Comparison of ENCODE assay signal across 11 cellular contexts in genomic region chr6:154474636-154475428, GRCh38. TPM values are rescaled to one million over a fixed set of nuclear protein-coding genes. Genes with fewer than 3 reads are reported as not detected.
DNase-seq lines count a peak whose midpoint lies in the region; ATAC-seq and TF ChIP-seq lines count a peak whose summit lies in the region.
"Had no signal": no experiment of that assay in that cellular context is flagged by ENCODE, and none has a peak within 500 bp of the region (broad histone marks: within the 10 kb centered on the region; RNA-seq: fewer than 3 reads in every experiment).

No MANE protein-coding gene starts in this region.

- H3K36me3 Mint-ChIP-seq in neural crest cell (ENCODE audit: low read depth) = peaks cover 15% of the 10 kb centered on the region

- ATAC-seq in GM21786 (IDR thresholded peaks at IDR 0.05; ENCODE audit: unreplicated experiment) (no peak), GM19328 (IDR thresholded peaks at IDR 0.05; ENCODE audit: unreplicated experiment) (no peak)

- H3K4me3 Mint-ChIP-seq in neural crest cell = peak overlapping the region; percentile 23
- H3K4me3 Mint-ChIP-seq: CD4-positive, alpha-beta T cell; central memory CD8-positive, alpha-beta T cell had no signal

- H3K27ac Mint-ChIP-seq in neural crest cell (ENCODE audit: unreplicated experiment) = no peak overlapping the region
- H3K27ac Mint-ChIP-seq: CD4-positive, alpha-beta T cell had no signal

- H3K27ac ChIP-seq in epithelial cell of prostate = peak overlapping the region; percentile 64

- H3K27me3 Mint-ChIP-seq in neural crest cell (ENCODE audit: low read depth) = no peaks in the 10 kb centered on the region
- H3K27me3 Mint-ChIP-seq: CD4-positive, alpha-beta T cell had no signal

- TF ChIP-seq CTCF in neural crest cell (conservative IDR thresholded peaks at IDR 0.05) = no peak

- H3K4me1 Mint-ChIP-seq in neural crest cell = peaks cover 52% of the 10 kb centered on the region
- H3K4me1 Mint-ChIP-seq: central memory CD8-positive, alpha-beta T cell had no signal

- peaks cover 12% of the 10 kb centered on the region for H3K9me3 Mint-ChIP-seq in neural crest cell
- H3K9me3 Mint-ChIP-seq: central memory CD8-positive, alpha-beta T cell had no signal

- DNase-seq in AG20443 (ENCODE audit: low spot score) (peak; percentile 86), NCI-H226 (peak; percentile 77), epithelial cell of prostate (ENCODE audit: low read depth, low spot score) (peak; percentile 56), neural crest cell (ENCODE audit: low read depth, low spot score) (no peak), NCI-H1417 treated with DMSO at 0.1 percent for 48 hours (lab: John Stamatoyannopoulos, UW) (no peak), DMS79 (lab: John Stamatoyannopoulos, UW) (no peak)
- DNase-seq: CD4-positive, alpha-beta T cell; H7 had no signal

RNA-seq across cellular contexts. Expression of gene CNKSR3, which starts 35.7 kb away (rescaled TPM):
- total RNA-seq in neural crest cell = 11.7 and 11.8 TPM in 2 replicates

Comparison
In these comparisons a context has a peak if more than half of its experiments do, and no peak if none do; other contexts are left out.
1. DNase-seq: peak in AG20443 (single experiment), NCI-H226 (single experiment) and epithelial cell of prostate (single experiment); none in neural crest cell (single experiment), NCI-H1417 treated with DMSO at 0.1 percent for 48 hours (single experiment) and DMS79 (single experiment).